18 cellular contexts compared by ENCODE assay signal in the genomic region with DNA sequence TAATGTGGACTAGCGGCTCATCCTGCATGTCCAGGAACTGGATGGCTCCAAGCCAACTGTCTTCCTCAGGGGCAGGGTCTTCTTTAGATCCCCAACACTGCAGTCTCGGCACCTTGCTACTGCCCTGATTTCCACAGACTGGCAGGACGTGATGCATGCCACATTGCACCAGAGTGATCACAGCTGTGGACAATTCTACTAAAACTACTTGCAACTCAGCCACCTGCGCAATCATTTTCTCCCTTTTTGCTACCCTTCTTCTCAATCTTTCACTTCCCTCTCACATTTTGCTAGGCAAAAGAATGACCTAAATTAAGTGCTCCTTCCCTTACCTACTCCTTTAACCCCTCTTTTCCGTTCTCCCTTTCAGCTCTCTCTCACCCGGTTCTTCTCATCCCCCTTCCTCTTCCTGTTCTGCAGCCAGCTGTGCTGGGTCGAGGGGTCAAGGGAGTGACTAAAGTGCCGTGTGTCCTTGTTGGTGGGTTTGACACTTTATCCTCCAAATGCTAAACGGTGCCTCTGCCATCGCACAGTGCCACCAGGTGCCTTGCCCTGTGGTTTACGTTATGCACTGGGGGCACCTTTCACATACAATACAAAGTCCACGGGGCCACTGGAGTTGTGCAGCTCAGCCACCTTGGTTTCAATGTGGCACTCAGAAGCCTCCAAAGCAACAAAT. TPM values are rescaled to one million over a fixed set of nuclear protein-coding genes. Genes with fewer than 3 reads are reported as not detected.
DNase-seq lines count a peak whose midpoint lies in the region; ATAC-seq and TF ChIP-seq lines count a peak whose summit lies in the region.
"Had no signal": no experiment of that assay in that cellular context is flagged by ENCODE, and none has a peak within 500 bp of the region (broad histone marks: within the 10 kb centered on the region; RNA-seq: fewer than 3 reads in every experiment).

No MANE protein-coding gene starts in this region.

- TF ChIP-seq CTCF in IMR-90 (conservative IDR thresholded peaks at IDR 0.05; ENCODE audit: low read depth, low read length) (no peak), Peyer's patch (IDR thresholded peaks at IDR 0.05) (peak in 1 of 6 experiments; percentile 32), right lobe of liver (IDR thresholded peaks at IDR 0.05) (no peak), transverse colon (IDR thresholded peaks at IDR 0.05) (no peak)

- H3K27me3 Mint-ChIP-seq in activated T-helper 2 cell treated with anti-CD3 and anti-CD28 coated beads, Interferon-gamma antibody, Interleukin-2, Interleukin-4, amounts not matched to agents 10 μg/mL and 5 μg/mL and 100 μg/mL, durations not matched to agents 14 hours and 24 hours and 36 hours (ENCODE audit: low read depth), result peaks cover 39% of the 10 kb centered on the region

- H2BK20ac ChIP-seq in IMR-90 (ENCODE audit: low read depth, low read length), result no peak overlapping the region

- H3K27ac Mint-ChIP-seq in activated T-helper 2 cell treated with anti-CD3 and anti-CD28 coated beads, Interferon-gamma antibody, Interleukin-2, Interleukin-4, amounts not matched to agents 10 μg/mL and 5 μg/mL and 100 μg/mL, durations not matched to agents 14 hours and 24 hours and 36 hours, result no peak overlapping the region
- H3K27ac Mint-ChIP-seq: progenitor cell of endocrine pancreas had no signal

- no peak overlapping the region for H2BK15ac ChIP-seq in IMR-90 (ENCODE audit: low read depth, low read length)

- intact Hi-C loops in IMR-90 (cut with micrococcal nuclease) (no loop called here), right lobe of liver (cut with DNase I) (loop anchor here in 1 of 2 donors (5.0 kb wide), 1 partner anchor 74 kb away; no protein-coding TSS in a partner anchor), transverse colon (cut with DNase I; ENCODE audit: low total_unique reads) (no loop called here)
- intact Hi-C loops in activated T-helper 2 cell treated with anti-CD3 and anti-CD28 coated beads, Interferon-gamma antibody, Interleukin-2, Interleukin-4, amounts not matched to agents 10 μg/mL and 5 μg/mL and 100 μg/mL, durations not matched to agents 14 hours and 24 hours and 36 hours (cut with micrococcal nuclease), result no loop called here

- POLR2A ChIA-PET in IMR-90 (lab: Charles Lee; ENCODE audit: unreplicated experiment), result no interaction called here

- no peak overlapping the region for H4K91ac ChIP-seq in IMR-90 (ENCODE audit: insufficient read depth, low read depth, low read length)

- H3K4me3 Mint-ChIP-seq in activated T-helper 2 cell treated with anti-CD3 and anti-CD28 coated beads, Interferon-gamma antibody, Interleukin-2, Interleukin-4, amounts not matched to agents 10 μg/mL and 5 μg/mL and 100 μg/mL, durations not matched to agents 14 hours and 24 hours and 36 hours (ENCODE audit: low read depth), result no peak overlapping the region

- no peaks in the 10 kb centered on the region for H3K79me1 ChIP-seq in IMR-90 (ENCODE audit: low read depth in 1 of 2, low read length in 2 of 2)

- no peak for TF ChIP-seq EP300 in transverse colon (IDR thresholded peaks at IDR 0.05; ENCODE audit: low read depth)

- CTCF ChIA-PET in IMR-90 (lab: Yijun Ruan, JAX), result interaction anchor here (2.4 kb wide), 1 partner anchor 10 kb away, joined by 12 read pairs; no protein-coding TSS in a partner anchor

- H2BK120ac ChIP-seq in IMR-90 (ENCODE audit: low read depth, low read length), result no peak overlapping the region

- no peak for DNase-seq in IMR-90
- DNase-seq in Peyer's patch, result peak in 2 of 3 donors; percentile 52 to 77
- peak in 1 of 3 donors; percentile 48 for DNase-seq in right lobe of liver
- DNase-seq in transverse colon, result peak; percentile 50
- no peak for DNase-seq in NCI-H1092 treated with DMSO at 0.1 percent for 48 hours (lab: John Stamatoyannopoulos, UW)
- DNase-seq in activated T-helper 2 cell treated with anti-CD3 and anti-CD28 coated beads, Interferon-gamma antibody, Interleukin-2, Interleukin-4, amounts not matched to agents 10 μg/mL and 5 μg/mL and 100 μg/mL, durations not matched to agents 14 hours and 24 hours and 36 hours (ENCODE audit: low spot score), result no peak
- DNase-seq: activated CD4-positive, CD25-positive, alpha-beta regulatory T cell treated with anti-CD3 and anti-CD28 coated beads, Interleukin-2, amount 50 U/mL, for 72 hours; activated CD8-positive, alpha-beta memory T cell treated with anti-CD3 and anti-CD28 coated beads, Interleukin-2, amount 50 U/mL, for 48 hours; gastrocnemius medialis; GOT3; NCI-H1436; NCI-H446 treated with DMSO at 0.1 percent for 48 hours; stimulated activated CD4-positive, alpha-beta T cell treated with anti-CD3 and anti-CD28 coated beads, Interleukin-15, amount 100 ng/mL, for 24 hours; T-helper 1 cell; thyroid gland had no signal

- no peak overlapping the region for H3K23ac ChIP-seq in IMR-90 (ENCODE audit: low read depth, low read length)

- no peak overlapping the region for H3K4ac ChIP-seq in IMR-90 (ENCODE audit: low read depth, low read length)

- TF ChIP-seq POLR2A in IMR-90 (IDR thresholded peaks at IDR 0.05; ENCODE audit: low read depth, low read length) (no peak), Peyer's patch (IDR thresholded peaks at IDR 0.05) (no peak), right lobe of liver (IDR thresholded peaks at IDR 0.05) (no peak), transverse colon (IDR thresholded peaks at IDR 0.05) (no peak)

- no peak overlapping the region for H2AFZ ChIP-seq in IMR-90 (replicated peaks; ENCODE audit: low read length, poor library complexity)

- no peaks in the 10 kb centered on the region for H3K9me3 Mint-ChIP-seq in activated T-helper 2 cell treated with anti-CD3 and anti-CD28 coated beads, Interferon-gamma antibody, Interleukin-2, Interleukin-4, amounts not matched to agents 10 μg/mL and 5 μg/mL and 100 μg/mL, durations not matched to agents 14 hours and 24 hours and 36 hours

- no peak overlapping the region for H4K5ac ChIP-seq in IMR-90 (ENCODE audit: low read depth, low read length)

- no peak for ATAC-seq in IMR-90 (ENCODE audit: low read depth)
- peak; percentile 51 to 69 (median 60) for ATAC-seq in right lobe of liver
- ATAC-seq in GM21526 (IDR thresholded peaks at IDR 0.05; ENCODE audit: low FRiP score, unreplicated experiment), result no peak
- ATAC-seq: gastrocnemius medialis, Panc1 had no signal

- H3K18ac ChIP-seq in IMR-90 (ENCODE audit: low read depth, low read length), result no peak overlapping the region

- H3K14ac ChIP-seq in IMR-90 (replicated peaks; ENCODE audit: low read depth, low read length), result 0 out of 2 replicates have a peak overlapping the region, but pooled peaks have one; percentile 22

- no peak overlapping the region for H3K27ac ChIP-seq in IMR-90 (ENCODE audit: insufficient read depth, low read length)
- peak overlapping the region; percentile 20 to 76 (median 62) for H3K27ac ChIP-seq in Peyer's patch
- H3K27ac ChIP-seq in right lobe of liver, result no peak overlapping the region
- H3K27ac ChIP-seq in transverse colon, result peak overlapping the region; percentile 74 to 89 (median 78)
- H3K27ac ChIP-seq: gastrocnemius medialis, thyroid gland had no signal

- 65 to 100% methylated on average over 2 to 7 of the region's 12 CpGs for WGBS in IMR-90 (ENCODE audit: extremely low coverage in 2 of 2, insufficient read length in 1 of 2), 2 experiments
- WGBS in right lobe of liver (ENCODE audit: insufficient coverage, low coverage, low lambda C conversion rate, missing lambda C conversion rate), result 32% methylated on average over 6 of the region's 12 CpGs
- WGBS in transverse colon (ENCODE audit: low coverage in 1 of 2), 2 donors, result 46 to 47% methylated on average over 5 to 12 of the region's 12 CpGs

- no TSS peak for BruUV-seq in IMR-90 (replicated peaks; lab: Mats Ljungman, UMichigan)

- dilution Hi-C loops in IMR-90 (cut with HindIII; ENCODE audit: low sequenced_read_pairs, unreplicated experiment), result no loop called here

- peaks cover 6% of the 10 kb centered on the region; the same call in 1 of the 2 replicates for H3K9me1 ChIP-seq in IMR-90 (ENCODE audit: insufficient read depth, low read length)

- no peak overlapping the region for H2AK5ac ChIP-seq in IMR-90 (ENCODE audit: low read depth, low read length)

- peak overlapping the region; percentile 33 for H2AK9ac ChIP-seq in IMR-90 (replicated peaks; ENCODE audit: low read depth, low read length, poor library complexity)

- no peak overlapping the region for H4K8ac ChIP-seq in IMR-90 (ENCODE audit: low read depth in 2 of 2, low read length in 2 of 2)

- H3K9me3 ChIP-seq in IMR-90 (ENCODE audit: control insufficient read depth, insufficient read depth, low read length), result no peaks in the 10 kb centered on the region
- no peaks in the 10 kb centered on the region for H3K9me3 ChIP-seq in Peyer's patch
- H3K9me3 ChIP-seq in right lobe of liver, result no peaks in the 10 kb centered on the region
- no peaks in the 10 kb centered on the region for H3K9me3 ChIP-seq in transverse colon
- H3K9me3 ChIP-seq: gastrocnemius medialis, thyroid gland had no signal

- in situ Hi-C loops in IMR-90 (cut with MboI; ENCODE audit: low sequenced_read_pairs), result loop anchor here (5.0 to 25.0 kb wide), 3 partner anchors 74 to 504 kb away; partner anchors contain the start of gene SLC25A18
- in situ Hi-C loops in transverse colon (cut with MboI; ENCODE audit: low pct_ligation_motif_present in 1 of 4, low pct_unique_long_range_greater_than_20kb in 1 of 4, low sequenced_read_pairs in 3 of 4), result no loop called here

- H3K27me3 ChIP-seq in IMR-90 (ENCODE audit: control insufficient read depth, insufficient read depth, low read length) (no peaks in the 10 kb centered on the region), Peyer's patch (no peaks in the 10 kb centered on the region), right lobe of liver (no peaks in the 10 kb centered on the region), transverse colon (no peaks in the 10 kb centered on the region)
- H3K27me3 ChIP-seq: gastrocnemius medialis, thyroid gland had no signal

- no peaks in the 10 kb centered on the region for H3K4me1 Mint-ChIP-seq in activated T-helper 2 cell treated with anti-CD3 and anti-CD28 coated beads, Interferon-gamma antibody, Interleukin-2, Interleukin-4, amounts not matched to agents 10 μg/mL and 5 μg/mL and 100 μg/mL, durations not matched to agents 14 hours and 24 hours and 36 hours (ENCODE audit: low read depth)

- H3K36me3 Mint-ChIP-seq in activated T-helper 2 cell treated with anti-CD3 and anti-CD28 coated beads, Interferon-gamma antibody, Interleukin-2, Interleukin-4, amounts not matched to agents 10 μg/mL and 5 μg/mL and 100 μg/mL, durations not matched to agents 14 hours and 24 hours and 36 hours (ENCODE audit: low read depth), result no peaks in the 10 kb centered on the region

- peaks cover 6% of the 10 kb centered on the region for H3K4me1 ChIP-seq in IMR-90 (ENCODE audit: control insufficient read depth, insufficient read depth, low read length)
- peaks cover 8 to 36% (median 13%) of the 10 kb centered on the region in 4 donors for H3K4me1 ChIP-seq in Peyer's patch
- peaks cover 0 to 15% (median 0%) of the 10 kb centered on the region in 4 donors for H3K4me1 ChIP-seq in right lobe of liver
- peaks cover 0 to 66% (median 23%) of the 10 kb centered on the region in 4 donors for H3K4me1 ChIP-seq in transverse colon

- no peak overlapping the region for H3K4me3 ChIP-seq in IMR-90 (ENCODE audit: insufficient read depth, low read depth, low read length)
- H3K4me3 ChIP-seq in Peyer's patch, result no peak overlapping the region
- no peak overlapping the region for H3K4me3 ChIP-seq in right lobe of liver
- H3K4me3 ChIP-seq in transverse colon, result no peak overlapping the region
- H3K4me3 ChIP-seq: gastrocnemius medialis, thyroid gland had no signal

- H3K4me2 ChIP-seq in IMR-90 (ENCODE audit: low read depth, low read length), result no peak overlapping the region

- H3K36me3 ChIP-seq in IMR-90 (ENCODE audit: control insufficient read depth, insufficient read depth, low read length), result no peaks in the 10 kb centered on the region
- no peaks in the 10 kb centered on the region for H3K36me3 ChIP-seq in Peyer's patch
- no peaks in the 10 kb centered on the region for H3K36me3 ChIP-seq in right lobe of liver
- H3K36me3 ChIP-seq in transverse colon, result no peaks in the 10 kb centered on the region
- H3K36me3 ChIP-seq: gastrocnemius medialis, thyroid gland had no signal

- TF ChIP-seq RAD21 in IMR-90 (IDR thresholded peaks at IDR 0.05; ENCODE audit: low read length), result no peak

- H3K56ac ChIP-seq in IMR-90 (ENCODE audit: extremely low read depth, insufficient read depth, low read length), result no peak overlapping the region

- H4K20me1 ChIP-seq in IMR-90 (ENCODE audit: insufficient read depth, low read length), result no peaks in the 10 kb centered on the region

- H2BK5ac ChIP-seq in IMR-90 (ENCODE audit: low read depth, low read length, poor library complexity, severe bottlenecking), result no peak overlapping the region

- no peak overlapping the region for H3K9ac ChIP-seq in IMR-90 (ENCODE audit: low read depth, low read length)

RNA-seq across cellular contexts. Expression of gene PEX26, which starts 11.5 kb away (rescaled TPM):
- total RNA-seq in IMR-90 (2012; rRNA removed) (10.6 and 12.2 TPM in 2 replicates), Peyer's patch (100 to 1,000 TPM in 2 of 4 donors, 10 to 100 TPM in 2; 53.6 to 120 (median 102) TPM), right lobe of liver (10 to 100 TPM; 22.7 to 42.5 (median 25.0) TPM), transverse colon (100 to 1,000 TPM in 2 of 4 donors, 10 to 100 TPM in 2; 46.4 to 211 (median 93.4) TPM)
- polyA plus RNA-seq in IMR-90 (2012; rRNA removed), result 17.8 and 18.5 TPM in 2 replicates
- 12.2 and 14.4 TPM in 2 replicates for polyA plus RNA-seq in IMR-90 (2012; cell fraction: cytosol; rRNA removed)
- 12.7 and 13.0 TPM in 2 replicates for polyA plus RNA-seq in IMR-90 (2012; cell fraction: nucleus; rRNA removed; ENCODE audit: low replicate concordance)
- total RNA-seq in activated T-helper 2 cell treated with anti-CD3 and anti-CD28 coated beads, Interferon-gamma antibody, Interleukin-2, Interleukin-4, amounts not matched to agents 10 μg/mL and 5 μg/mL and 100 μg/mL, durations not matched to agents 14 hours and 24 hours and 36 hours, result 47.3 and 47.8 TPM in 2 replicates

RNA-seq across cellular contexts. Expression of gene MICAL3, which starts 42.0 kb away (rescaled TPM):
- total RNA-seq in IMR-90 (2012; rRNA removed) (16.1 and 17.6 TPM in 2 replicates), Peyer's patch (10 to 100 TPM; 68.5 to 99.1 (median 88.7) TPM), right lobe of liver (10 to 100 TPM; 31.5 to 61.8 (median 48.2) TPM), transverse colon (100 to 1,000 TPM in 2 of 4 donors, 10 to 100 TPM in 2; 84.2 to 290 (median 151) TPM)
- polyA plus RNA-seq in IMR-90 (2012; rRNA removed), result 26.8 and 30.0 TPM in 2 replicates
- polyA plus RNA-seq in IMR-90 (2012; cell fraction: cytosol; rRNA removed), result 10.9 and 13.3 TPM in 2 replicates
- polyA plus RNA-seq in IMR-90 (2012; cell fraction: nucleus; rRNA removed; ENCODE audit: low replicate concordance), result 92.0 and 112 TPM in 2 replicates
- 40.6 and 41.8 TPM in 2 replicates for total RNA-seq in activated T-helper 2 cell treated with anti-CD3 and anti-CD28 coated beads, Interferon-gamma antibody, Interleukin-2, Interleukin-4, amounts not matched to agents 10 μg/mL and 5 μg/mL and 100 μg/mL, durations not matched to agents 14 hours and 24 hours and 36 hours

RNA-seq across cellular contexts. Expression of gene TUBA8, which starts 44.3 kb away (rescaled TPM):
- total RNA-seq in IMR-90 (2012; rRNA removed) (1.4 and 1.9 TPM in 2 replicates), Peyer's patch (1 to 10 TPM in 2 of 4 donors, not detected in 2; 4.3 to 6.6 TPM), right lobe of liver (1 to 10 TPM in 4 of 6 experiments, under 1 TPM in 2; 0.58 to 4.8 (median 1.7) TPM), transverse colon (1 to 10 TPM in 3 of 4 donors, not detected in 1; 1.4 to 3.0 (median 2.0) TPM)
- 2.2 and 2.8 TPM in 2 replicates for polyA plus RNA-seq in IMR-90 (2012; rRNA removed)
- polyA plus RNA-seq in IMR-90 (2012; cell fraction: cytosol; rRNA removed), result 1.3 and 2.5 TPM in 2 replicates
- polyA plus RNA-seq in IMR-90 (2012; cell fraction: nucleus; rRNA removed; ENCODE audit: low replicate concordance), result 4.1 and 6.9 TPM in 2 replicates
- 1.8 and 2.3 TPM in 2 replicates for total RNA-seq in activated T-helper 2 cell treated with anti-CD3 and anti-CD28 coated beads, Interferon-gamma antibody, Interleukin-2, Interleukin-4, amounts not matched to agents 10 μg/mL and 5 μg/mL and 100 μg/mL, durations not matched to agents 14 hours and 24 hours and 36 hours

Comparison
In these comparisons a context has a peak if more than half of its experiments do, and no peak if none do; other contexts are left out.
1. ATAC-seq: peak in right lobe of liver (4 of 4); none in IMR-90 (single experiment) and GM21526 (single experiment).
2. DNase-seq: peak in Peyer's patch (2 of 3) and transverse colon (single experiment); none in IMR-90 (single experiment), NCI-H1092 treated with DMSO at 0.1 percent for 48 hours (single experiment) and activated T-helper 2 cell treated with anti-CD3 and anti-CD28 coated beads, Interferon-gamma antibody, Interleukin-2, Interleukin-4, amounts not matched to agents 10 μg/mL and 5 μg/mL and 100 μg/mL, durations not matched to agents 14 hours and 24 hours and 36 hours (single experiment).
3. H3K27ac ChIP-seq: peak in Peyer's patch (4 of 4) and transverse colon (4 of 4); none in IMR-90 (single experiment) and right lobe of liver (0 of 3).